In the genomic region with DNA sequence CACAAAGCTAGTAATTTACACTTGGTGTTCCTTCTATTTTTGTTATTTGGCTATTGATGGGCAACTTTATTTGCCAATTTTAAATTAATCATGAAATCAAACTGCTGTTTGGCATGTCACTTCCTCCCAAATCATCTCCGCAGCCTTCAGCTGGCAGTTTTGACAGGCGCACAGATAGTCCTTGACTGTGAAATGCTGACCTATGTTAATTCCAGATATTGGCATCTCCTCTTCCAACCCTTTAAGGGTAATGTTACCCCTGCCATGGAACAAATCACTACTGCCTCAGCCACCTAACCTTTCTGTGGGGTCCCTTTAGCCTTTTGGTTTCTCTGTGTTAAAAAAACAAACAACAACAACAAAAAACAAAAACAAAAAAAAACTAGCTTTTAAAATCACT, we compare ENCODE assay signal across 9 cellular contexts.
"Had no signal": no experiment of that assay in that cellular context is flagged by ENCODE, and none has a peak within 500 bp of the region (broad histone marks: within the 10 kb centered on the region; RNA-seq: fewer than 3 reads in every experiment).

No MANE protein-coding gene starts in this region.

- H3K27ac ChIP-seq: GM23248, HL-60 had no signal

- DNase-seq: GOT3, H7, HFFc6, Kasumi-1, KG1 had no signal

- H3K9me3 ChIP-seq: HAP-1 had no signal

- H3K9ac ChIP-seq: GM23248 had no signal

- H2AFZ ChIP-seq: GM23248 had no signal

- ATAC-seq: HCT116 had no signal

- H3K36me3 ChIP-seq: HAP-1 had no signal

- H3K4me1 ChIP-seq: HAP-1 had no signal

- H3K4me3 ChIP-seq: GM23248, HAP-1 had no signal
